29 cellular contexts compared by ENCODE assay signal in genomic region chr7:91248996-91249395, GRCh38. TPM values are rescaled to one million over a fixed set of nuclear protein-coding genes. Genes with fewer than 3 reads are reported as not detected.
A peak's percentile ranks its signal among the peaks of the same experiment; 100 is the strongest.
DNase-seq lines count a peak whose midpoint lies in the region; ATAC-seq, FAIRE-seq and TF ChIP-seq lines count a peak whose summit lies in the region.
"Had no signal": no experiment of that assay in that cellular context is flagged by ENCODE, and none has a peak within 500 bp of the region (broad histone marks: within the 10 kb centered on the region; RNA-seq: fewer than 3 reads in every experiment).

No MANE protein-coding gene starts in this region.

- H3K9me3 ChIP-seq in smooth muscle cell (replicated peaks; ENCODE audit: low read depth) = no peaks in the 10 kb centered on the region
- H3K9me3 ChIP-seq: Caco-2, ovary, right atrium auricular region, stomach had no signal

- H3K27ac Mint-ChIP-seq in activated T-cell treated with anti-CD3 and anti-CD28 coated beads, Interleukin-2, amount 50 U/mL, for 72 hours = no peak overlapping the region
- H3K27ac Mint-ChIP-seq: activated naive CD8-positive, alpha-beta T cell; activated T-helper 1 cell treated with anti-CD3 and anti-CD28 coated beads, Interleukin-12 subunit alpha, Interleukin-12 subunit beta, Interleukin-2, Interleukin-4 antibody, amounts not matched to agents 30 ng/mL and 10 ng/mL and 1 ng/mL, durations not matched to agents 14 hours and 24 hours and 36 hours; memory B cell; natural killer cell; type B pancreatic cell had no signal

- no peak overlapping the region for H3K9ac ChIP-seq in smooth muscle cell (ENCODE audit: low read depth)

- no peak for TF ChIP-seq POLR2A in GM12891 (IDR thresholded peaks at IDR 0.05; ENCODE audit: low read depth, low read length)

- no peak for TF ChIP-seq CTCF in smooth muscle cell (IDR thresholded peaks at IDR 0.05; ENCODE audit: borderline replicate concordance, insufficient read depth, poor library complexity, severe bottlenecking)

- 5% methylated on average over 2 of the region's 2 CpGs for WGBS in smooth muscle cell (ENCODE audit: low lambda C conversion rate)

- H3K4me2 ChIP-seq in smooth muscle cell = peak overlapping the region; percentile 31

- ATAC-seq in SK-N-SH treated with all-trans-retinoic acid at 6 μM for 48 hours = peak; percentile 48
- no peak for ATAC-seq in activated T-cell treated with anti-CD3 and anti-CD28 coated beads, Interleukin-2, amount 50 U/mL, for 72 hours (replicated peaks in 1 of 2)
- ATAC-seq: natural killer cell had no signal

- H3K27me3 Mint-ChIP-seq in activated T-cell treated with anti-CD3 and anti-CD28 coated beads, Interleukin-2, amount 50 U/mL, for 72 hours (ENCODE audit: low read depth) = no peaks in the 10 kb centered on the region
- H3K27me3 Mint-ChIP-seq: activated naive CD8-positive, alpha-beta T cell; type B pancreatic cell had no signal

- no peaks in the 10 kb centered on the region for H3K27me3 ChIP-seq in smooth muscle cell (ENCODE audit: low read depth)
- H3K27me3 ChIP-seq: ovary, right atrium auricular region, stomach had no signal

- H2AFZ ChIP-seq in smooth muscle cell (ENCODE audit: low read depth) = peak overlapping the region; percentile 20

- no peaks in the 10 kb centered on the region for H3K36me3 ChIP-seq in smooth muscle cell (ENCODE audit: low read depth)
- H3K36me3 ChIP-seq: ovary, right atrium auricular region, stomach had no signal

- H3F3A ChIP-seq in smooth muscle cell (ENCODE audit: low read depth) = peaks cover 13% of the 10 kb centered on the region

- peaks cover 0 to 5% of the 10 kb centered on the region in 2 donors for H3K9me3 Mint-ChIP-seq in activated T-cell treated with anti-CD3 and anti-CD28 coated beads, Interleukin-2, amount 50 U/mL, for 72 hours
- H3K9me3 Mint-ChIP-seq: activated T-helper 1 cell treated with anti-CD3 and anti-CD28 coated beads, Interleukin-12 subunit alpha, Interleukin-12 subunit beta, Interleukin-2, Interleukin-4 antibody, amounts not matched to agents 30 ng/mL and 10 ng/mL and 1 ng/mL, durations not matched to agents 14 hours and 24 hours and 36 hours; natural killer cell; type B pancreatic cell had no signal

- no peak overlapping the region for H3K4me3 Mint-ChIP-seq in activated T-cell treated with anti-CD3 and anti-CD28 coated beads, Interleukin-2, amount 50 U/mL, for 72 hours
- H3K4me3 Mint-ChIP-seq: activated naive CD8-positive, alpha-beta T cell; activated T-helper 1 cell treated with anti-CD3 and anti-CD28 coated beads, Interleukin-12 subunit alpha, Interleukin-12 subunit beta, Interleukin-2, Interleukin-4 antibody, amounts not matched to agents 30 ng/mL and 10 ng/mL and 1 ng/mL, durations not matched to agents 14 hours and 24 hours and 36 hours; memory B cell; natural killer cell; type B pancreatic cell had no signal

- no peak overlapping the region for H3K4me3 ChIP-seq in smooth muscle cell
- H3K4me3 ChIP-seq: ovary, right atrium auricular region, stomach had no signal

- H3K4me1 ChIP-seq in smooth muscle cell (ENCODE audit: low read depth) = no peaks in the 10 kb centered on the region
- H3K4me1 ChIP-seq: Caco-2, right atrium auricular region, stomach had no signal

- no peak for FAIRE-seq in GM12891 (lab: Jason Lieb, UNC)

- no peaks in the 10 kb centered on the region for H4K20me1 ChIP-seq in smooth muscle cell (ENCODE audit: low read depth)

- no peaks in the 10 kb centered on the region for H3K79me2 ChIP-seq in smooth muscle cell (ENCODE audit: low read depth)

- no peaks in the 10 kb centered on the region for H3K4me1 Mint-ChIP-seq in activated T-cell treated with anti-CD3 and anti-CD28 coated beads, Interleukin-2, amount 50 U/mL, for 72 hours (ENCODE audit: low read depth)
- H3K4me1 Mint-ChIP-seq: natural killer cell had no signal

- H3K36me3 Mint-ChIP-seq in activated T-cell treated with anti-CD3 and anti-CD28 coated beads, Interleukin-2, amount 50 U/mL, for 72 hours (ENCODE audit: insufficient read depth in 2 of 2) = no peaks in the 10 kb centered on the region
- H3K36me3 Mint-ChIP-seq: activated naive CD8-positive, alpha-beta T cell; memory B cell; natural killer cell; type B pancreatic cell had no signal

- DNase-seq in DMS 273 (lab: John Stamatoyannopoulos, UW; ENCODE audit: unreplicated experiment) (peak; percentile 19), DMS 273 treated with DMSO at 0.1 percent for 48 hours (lab: John Stamatoyannopoulos, UW) (no peak), fibroblast of peridontal ligament (ENCODE audit: extremely low read depth) (peak; percentile 61), smooth muscle cell (lab: John Stamatoyannopoulos, UW; ENCODE audit: unreplicated experiment) (no peak), GM12891 (ENCODE audit: insufficient read length, low spot score) (no peak), H4 (ENCODE audit: low spot score) (no peak)
- no peak for DNase-seq in activated T-cell treated with anti-CD3 and anti-CD28 coated beads, Interleukin-2, amount 50 U/mL, for 72 hours
- DNase-seq: activated CD4-positive, alpha-beta T cell treated with anti-CD3 and anti-CD28 coated beads for 4 hours; Caco-2; effector CD4-positive, alpha-beta T cell; KBM-7; left cardiac atrium; natural killer cell; NCI-H1694; NCI-H2227 treated with DMSO at 0.1 percent for 48 hours; NCI-H774; ovary; SHP77 treated with DMSO at 0.1 percent for 48 hours; stimulated activated CD4-positive, alpha-beta T cell treated with anti-CD3 and anti-CD28 coated beads, Interleukin-12 subunit alpha, Interleukin-12 subunit beta, amount 100 ng/mL, for 4 hours; stimulated activated CD4-positive, alpha-beta T cell treated with anti-CD3 and anti-CD28 coated beads, Interleukin-4, amount 100 ng/mL, for 4 hours; stomach; T-helper 1 cell had no signal

- H3K27ac ChIP-seq in smooth muscle cell (ENCODE audit: low read depth) = peak overlapping the region; percentile 80
- H3K27ac ChIP-seq: 22Rv1, ovary, right atrium auricular region, stomach had no signal

TF ChIP-seq in SK-N-SH treated with all-trans-retinoic acid at 6 μM for 48 hours, 23 proteins besides CTCF, POLR2A, EP300 and RAD21 (continues in another document):
- TF ChIP-seq CSDC2 (CRISPR knock-in tag; IDR thresholded peaks at IDR 0.05) = no peak
- TF ChIP-seq ZFP3 (CRISPR knock-in tag; IDR thresholded peaks at IDR 0.05) = no peak
- no peak for TF ChIP-seq OSR1 (CRISPR knock-in tag; IDR thresholded peaks at IDR 0.05)
- TF ChIP-seq ZNF8 (CRISPR knock-in tag; IDR thresholded peaks at IDR 0.05) = no peak
- TF ChIP-seq ZC3H10 (CRISPR knock-in tag; IDR thresholded peaks at IDR 0.05) = no peak
- no peak for TF ChIP-seq PPARA (CRISPR knock-in tag; IDR thresholded peaks at IDR 0.05; ENCODE audit: borderline replicate concordance)
- TF ChIP-seq, protein P1, sequence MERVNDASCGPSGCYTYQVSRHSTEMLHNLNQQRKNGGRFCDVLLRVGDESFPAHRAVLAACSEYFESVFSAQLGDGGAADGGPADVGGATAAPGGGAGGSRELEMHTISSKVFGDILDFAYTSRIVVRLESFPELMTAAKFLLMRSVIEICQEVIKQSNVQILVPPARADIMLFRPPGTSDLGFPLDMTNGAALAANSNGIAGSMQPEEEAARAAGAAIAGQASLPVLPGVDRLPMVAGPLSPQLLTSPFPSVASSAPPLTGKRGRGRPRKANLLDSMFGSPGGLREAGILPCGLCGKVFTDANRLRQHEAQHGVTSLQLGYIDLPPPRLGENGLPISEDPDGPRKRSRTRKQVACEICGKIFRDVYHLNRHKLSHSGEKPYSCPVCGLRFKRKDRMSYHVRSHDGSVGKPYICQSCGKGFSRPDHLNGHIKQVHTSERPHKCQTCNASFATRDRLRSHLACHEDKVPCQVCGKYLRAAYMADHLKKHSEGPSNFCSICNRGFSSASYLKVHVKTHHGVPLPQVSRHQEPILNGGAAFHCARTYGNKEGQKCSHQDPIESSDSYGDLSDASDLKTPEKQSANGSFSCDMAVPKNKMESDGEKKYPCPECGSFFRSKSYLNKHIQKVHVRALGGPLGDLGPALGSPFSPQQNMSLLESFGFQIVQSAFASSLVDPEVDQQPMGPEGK (CRISPR knock-in tag; IDR thresholded peaks at IDR 0.05; ENCODE audit: borderline replicate concordance) = no peak

TF ChIP-seq in GM12891, 5 proteins besides CTCF, POLR2A, EP300 and RAD21:
- TF ChIP-seq TAF1 (IDR thresholded peaks at IDR 0.05; ENCODE audit: low read depth, low read length) (no peak), SPI1 (IDR thresholded peaks at IDR 0.05; ENCODE audit: low read depth, low read length) (no peak), POU2F2 (IDR thresholded peaks at IDR 0.05; ENCODE audit: low read depth, low read length) (no peak), PAX5 (IDR thresholded peaks at IDR 0.05; ENCODE audit: insufficient read depth, low read length, severe bottlenecking) (no peak), POLR2AphosphoS5 (IDR thresholded peaks at IDR 0.05; ENCODE audit: low read depth, low read length) (no peak)

RNA-seq across cellular contexts. Expression of gene FZD1, which starts 15.2 kb away (rescaled TPM):
- 32.4 and 42.1 TPM in 2 replicates for total RNA-seq in smooth muscle cell
- polyA plus RNA-seq in smooth muscle cell = 25.3 and 36.2 TPM in 2 replicates
- polyA plus RNA-seq in GM12891 (2012; ENCODE audit: low read depth, missing spikeins) = 0.40 TPM
- total RNA-seq in activated T-cell treated with anti-CD3 and anti-CD28 coated beads, Interleukin-2, amount 50 U/mL, for 72 hours = 1 to 10 TPM in 1 of 2 donors, under 1 TPM in 1; 0.21 to 1.0 TPM
- total RNA-seq in H4 (2014; rRNA removed; shearing (Covaris generic)) = 6.1 and 6.9 TPM in 2 replicates

Comparison
In these comparisons a context has a peak if more than half of its experiments do, and no peak if none do; other contexts are left out.
1. DNase-seq: peak in DMS 273 (single experiment) and fibroblast of peridontal ligament (single experiment); none in DMS 273 treated with DMSO at 0.1 percent for 48 hours (single experiment), smooth muscle cell (single experiment), GM12891 (single experiment), activated T-cell treated with anti-CD3 and anti-CD28 coated beads, Interleukin-2, amount 50 U/mL, for 72 hours (0 of 2) and H4 (single experiment).